Comparison of ENCODE assay signal across 26 cellular contexts in genomic region chr10:51228714-51229100, GRCh38.
"Had no signal": no experiment of that assay in that cellular context is flagged by ENCODE, and none has a peak within 500 bp of the region (broad histone marks: within the 10 kb centered on the region; RNA-seq: fewer than 3 reads in every experiment).

No MANE protein-coding gene starts in this region.

- ATAC-seq: activated CD8-positive, alpha-beta T cell treated with anti-CD3 and anti-CD28 coated beads, Interleukin-2, amount 10 ng/mL, durations not matched to agents 7 days and 5 days; body of pancreas; T-helper 17 cell; WTC11 had no signal

- H3K9me3 ChIP-seq: ascending aorta, body of pancreas, MG63 had no signal

- DNase-seq: activated CD4-positive, alpha-beta T cell treated with anti-CD3 and anti-CD28 coated beads for 48 hours; activated CD4-positive, alpha-beta T cell treated with anti-CD3 and anti-CD28 coated beads, Interleukin-2, amount 50 U/mL, for 4 hours; activated CD4-positive, CD25-positive, alpha-beta regulatory T cell treated with anti-CD3 and anti-CD28 coated beads, Interleukin-2, amount 50 U/mL, for 72 hours; activated CD8-positive, alpha-beta memory T cell treated with anti-CD3 and anti-CD28 coated beads, Interleukin-2, amount 50 U/mL, for 48 hours; activated CD8-positive, alpha-beta T cell treated with anti-CD3 and anti-CD28 coated beads, Interleukin-2, amount 10 ng/mL, durations not matched to agents 7 days and 5 days; activated effector memory CD4-positive, alpha-beta T cell treated with Interleukin-2 at 50 U/mL for 16 hours; activated naive CD4-positive, alpha-beta T cell; activated T-cell treated with anti-CD3 and anti-CD28 coated beads, Interleukin-2, amount 50 U/mL, for 1 hour; body of pancreas; MG63; MV-4-11; NCI-H1092 treated with DMSO at 0.1 percent for 48 hours; NCI-H1417 treated with DMSO at 0.1 percent for 48 hours; NCI-H1694; NCI-H2029; NCI-H2107; NCI-H2171 treated with DMSO at 0.1 percent for 48 hours; NCI-H226; NCI-H510A; NCI-H526 treated with DMSO at 0.1 percent for 48 hours; NCI-H82; SIG-M5; T-helper 17 cell; T-helper 9 cell had no signal

- H3K4me3 ChIP-seq: ascending aorta, body of pancreas, MG63 had no signal

- H3K27ac ChIP-seq: body of pancreas had no signal

- H3K27me3 ChIP-seq: ascending aorta, body of pancreas, MG63 had no signal

- H3K36me3 ChIP-seq: ascending aorta, MG63 had no signal

- H3K4me1 ChIP-seq: body of pancreas had no signal
